21 cellular contexts compared by ENCODE assay signal in genomic region chr1:115351143-115351542, GRCh38.
DNase-seq lines count a peak whose midpoint lies in the region; ATAC-seq, FAIRE-seq and TF ChIP-seq lines count a peak whose summit lies in the region.
"Had no signal": no experiment of that assay in that cellular context is flagged by ENCODE, and none has a peak within 500 bp of the region (broad histone marks: within the 10 kb centered on the region; RNA-seq: fewer than 3 reads in every experiment).

No MANE protein-coding gene starts in this region.

- H3K4me1 ChIP-seq in HEK293 (ENCODE audit: control insufficient read depth, insufficient read depth, low read length) = no peaks in the 10 kb centered on the region
- H3K4me1 ChIP-seq: A549, Caco-2 had no signal

- peak; percentile 2 for DNase-seq in KBM-7
- DNase-seq in urothelium cell line (ENCODE audit: low spot score) = no peak
- DNase-seq in NCI-H1417 treated with DMSO at 0.1 percent for 48 hours (lab: John Stamatoyannopoulos, UW) = no peak
- no peak for DNase-seq in HTR-8/SVneo (ENCODE audit: insufficient read length, low spot score)
- DNase-seq: AML-193; Caco-2; Calu3; CD4-positive, alpha-beta T cell; CD8-positive, alpha-beta T cell; DMS79 treated with DMSO at 0.1 percent for 48 hours; GF-D8 had no signal

- no peak for TF ChIP-seq CTCF in HEK293 (tag by site-specific recombination; IDR thresholded peaks at IDR 0.05)
- no peak for TF ChIP-seq CTCF in VCaP (conservative IDR thresholded peaks at IDR 0.05)

- no peak for ATAC-seq in GM18511 (IDR thresholded peaks at IDR 0.05; ENCODE audit: unreplicated experiment)
- ATAC-seq: A549; CD8-positive, alpha-beta T cell had no signal

- H3K36me3 ChIP-seq in HEK293 (ENCODE audit: control insufficient read depth in 2 of 2, insufficient read depth in 1 of 2, low read length in 2 of 2) = no peaks in the 10 kb centered on the region
- H3K36me3 ChIP-seq: BLaER1 treated with 17β-estradiol and CSF1 and Interleukin-3, amounts not matched to agents 10 nM and 100 nM had no signal

- CTCF ChIA-PET in HEK293 (lab: Yijun Ruan, JAX) = interaction anchor here (0.7 kb wide), 1 partner anchor 12 kb away, joined by 3 read pairs; no protein-coding TSS in a partner anchor

- in situ Hi-C loops in KBM-7 (cut with MboI; ENCODE audit: low pct_unique_long_range_greater_than_20kb, low sequenced_read_pairs) = no loop called here

- H3K4me3 ChIP-seq in HEK293 (ENCODE audit: low read depth, low read length) = no peak overlapping the region
- H3K4me3 ChIP-seq: A549; BLaER1 treated with 17β-estradiol and CSF1 and Interleukin-3, amounts not matched to agents 10 nM and 100 nM had no signal

- H3K27ac ChIP-seq in HEK293 (ENCODE audit: extremely low read depth, low read depth, low read length) (no peak overlapping the region), VCaP (peak overlapping the region; percentile 60; the same call in 1 of the 2 replicates)
- H3K27ac ChIP-seq: 22Rv1; A549; BLaER1 treated with 17β-estradiol and CSF1 and Interleukin-3, amounts not matched to agents 10 nM and 100 nM; C4-2B had no signal

- no peaks in the 10 kb centered on the region for H3K9me3 ChIP-seq in HEK293 (ENCODE audit: control insufficient read depth, insufficient read depth, low read depth, low read length)
- H3K9me3 ChIP-seq: A549; BLaER1 treated with 17β-estradiol and CSF1 and Interleukin-3, amounts not matched to agents 10 nM and 100 nM; Caco-2 had no signal

- POLR2A ChIA-PET in HEK293 (lab: Yijun Ruan, JAX) = no interaction called here

- peak; percentile 56 for FAIRE-seq in urothelium cell line (lab: Jason Lieb, UNC)
- FAIRE-seq in HTR-8/SVneo (lab: Jason Lieb, UNC) = no peak
- FAIRE-seq: A549, D721Med, G401.6, GM12891 had no signal

TF ChIP-seq in HEK293, 187 proteins besides CTCF, POLR2A, EP300 and RAD21:
- no peak for TF ChIP-seq ZNF37A (tag by site-specific recombination; IDR thresholded peaks at IDR 0.05)
- TF ChIP-seq ZNF132 (tag by site-specific recombination; IDR thresholded peaks at IDR 0.05; ENCODE audit: borderline replicate concordance) = no peak
- no peak for TF ChIP-seq KLF1 (tag by site-specific recombination; IDR thresholded peaks at IDR 0.05)
- no peak for TF ChIP-seq ZNF670 (tag by site-specific recombination; IDR thresholded peaks at IDR 0.05; ENCODE audit: low read depth)
- peak; percentile 86 for TF ChIP-seq ZSCAN4 (tag by site-specific recombination; IDR thresholded peaks at IDR 0.05)
- TF ChIP-seq ZBTB7A (tag by site-specific recombination; IDR thresholded peaks at IDR 0.05; ENCODE audit: low read depth) = no peak
